In genomic region chr17:81019563-81020442, GRCh38 we compare ENCODE assay signal across 15 cellular contexts. TPM values are rescaled to one million over a fixed set of nuclear protein-coding genes. Genes with fewer than 3 reads are reported as not detected.
DNase-seq lines count a peak whose midpoint lies in the region; ATAC-seq and TF ChIP-seq lines count a peak whose summit lies in the region.
"Had no signal": no experiment of that assay in that cellular context is flagged by ENCODE, and none has a peak within 500 bp of the region (broad histone marks: within the 10 kb centered on the region; RNA-seq: fewer than 3 reads in every experiment).

No MANE protein-coding gene starts in this region.

- H3K27me3 ChIP-seq in upper lobe of right lung: no peaks in the 10 kb centered on the region

- DNase-seq in activated naive CD8-positive, alpha-beta T cell treated with anti-CD3 and anti-CD28 coated beads, Interleukin-2, amount 10 ng/mL, durations not matched to agents 7 days and 5 days: no peak
- no peak for DNase-seq in activated naive CD8-positive, alpha-beta T cell treated with anti-CD3 and anti-CD28 coated beads for 36 hours
- no peak for DNase-seq in naive B cell
- peak; percentile 57 for DNase-seq in upper lobe of right lung
- no peak for DNase-seq in NCI-H1930 (lab: John Stamatoyannopoulos, UW)
- DNase-seq: anterior cingulate cortex; mesendoderm; NCI-H446; SIG-M5; stimulated activated naive CD4-positive, alpha-beta T cell treated with Interleukin-2 at 50 U/mL for 16 hours had no signal

- peaks cover 10% of the 10 kb centered on the region for H3K36me3 Mint-ChIP-seq in activated naive CD8-positive, alpha-beta T cell treated with anti-CD3 and anti-CD28 coated beads, Interleukin-2, amount 10 ng/mL, durations not matched to agents 7 days and 5 days
- H3K36me3 Mint-ChIP-seq in activated naive CD8-positive, alpha-beta T cell treated with anti-CD3 and anti-CD28 coated beads for 36 hours: peaks cover 8% of the 10 kb centered on the region
- H3K36me3 Mint-ChIP-seq in brain (peaks cover 18% of the 10 kb centered on the region), naive B cell (no peaks in the 10 kb centered on the region)

- peaks cover 54% of the 10 kb centered on the region for H3K4me1 ChIP-seq in upper lobe of right lung

- H3K9me3 Mint-ChIP-seq in activated naive CD8-positive, alpha-beta T cell treated with anti-CD3 and anti-CD28 coated beads, Interleukin-2, amount 10 ng/mL, durations not matched to agents 7 days and 5 days: peaks cover 9% of the 10 kb centered on the region
- peaks cover 4% of the 10 kb centered on the region for H3K9me3 Mint-ChIP-seq in activated naive CD8-positive, alpha-beta T cell treated with anti-CD3 and anti-CD28 coated beads for 36 hours
- H3K9me3 Mint-ChIP-seq in brain (peaks cover 10 to 16% (median 13%) of the 10 kb centered on the region in 5 experiments), naive B cell (peaks cover 0 to 8% (median 0%) of the 10 kb centered on the region in 7 donors)
- H3K9me3 Mint-ChIP-seq: activated T-helper 17 cell treated with anti-CD3 and anti-CD28 coated beads, Interleukin-2, amount 50 U/mL, for 72 hours had no signal

- POLR2A ChIA-PET in activated naive CD8-positive, alpha-beta T cell treated with anti-CD3 and anti-CD28 coated beads, Interleukin-2, amount 10 ng/mL, durations not matched to agents 7 days and 5 days (lab: Charles Lee): interaction anchor here (1.3 to 3.4 kb wide), 4 partner anchors 15 to 565 kb away, joined by 4 to 12 read pairs (median 4); no protein-coding TSS in a partner anchor

- H3K27ac Mint-ChIP-seq in activated naive CD8-positive, alpha-beta T cell treated with anti-CD3 and anti-CD28 coated beads, Interleukin-2, amount 10 ng/mL, durations not matched to agents 7 days and 5 days: peak overlapping the region; percentile 76
- H3K27ac Mint-ChIP-seq in activated naive CD8-positive, alpha-beta T cell treated with anti-CD3 and anti-CD28 coated beads for 36 hours: no peak overlapping the region
- peak overlapping the region; percentile 33 to 97 (median 55) for H3K27ac Mint-ChIP-seq in brain
- peak overlapping the region in 3 of 6 donors; percentile 26 to 37 (median 30) for H3K27ac Mint-ChIP-seq in naive B cell

- no peak overlapping the region for H3K4me3 ChIP-seq in upper lobe of right lung
- H3K4me3 ChIP-seq: skin epidermis had no signal

- peaks cover 29% of the 10 kb centered on the region for H3K4me1 Mint-ChIP-seq in activated naive CD8-positive, alpha-beta T cell treated with anti-CD3 and anti-CD28 coated beads, Interleukin-2, amount 10 ng/mL, durations not matched to agents 7 days and 5 days
- peaks cover 19% of the 10 kb centered on the region for H3K4me1 Mint-ChIP-seq in activated naive CD8-positive, alpha-beta T cell treated with anti-CD3 and anti-CD28 coated beads for 36 hours
- peaks cover 61% of the 10 kb centered on the region for H3K4me1 Mint-ChIP-seq in brain
- peaks cover 16 to 40% (median 32%) of the 10 kb centered on the region in 3 donors for H3K4me1 Mint-ChIP-seq in naive B cell

- no peak overlapping the region for H3K27ac ChIP-seq in upper lobe of right lung

- H3K27me3 Mint-ChIP-seq in activated naive CD8-positive, alpha-beta T cell treated with anti-CD3 and anti-CD28 coated beads, Interleukin-2, amount 10 ng/mL, durations not matched to agents 7 days and 5 days: peaks cover 4% of the 10 kb centered on the region
- no peaks in the 10 kb centered on the region for H3K27me3 Mint-ChIP-seq in activated naive CD8-positive, alpha-beta T cell treated with anti-CD3 and anti-CD28 coated beads for 36 hours
- H3K27me3 Mint-ChIP-seq in brain: no peaks in the 10 kb centered on the region
- H3K27me3 Mint-ChIP-seq in naive B cell: peaks cover 0 to 8% (median 6%) of the 10 kb centered on the region in 3 donors
- H3K27me3 Mint-ChIP-seq: activated T-helper 17 cell treated with anti-CD3 and anti-CD28 coated beads, Interleukin-2, amount 50 U/mL, for 72 hours had no signal

- TF ChIP-seq CTCF in brain (conservative IDR thresholded peaks at IDR 0.05): no peak
- TF ChIP-seq CTCF in upper lobe of right lung (IDR thresholded peaks at IDR 0.05): no peak

- no peaks in the 10 kb centered on the region for H3K36me3 ChIP-seq in upper lobe of right lung

- no peaks in the 10 kb centered on the region for H3K9me3 ChIP-seq in upper lobe of right lung

- intact Hi-C loops in upper lobe of right lung (cut with DNase I): no loop called here

- peak overlapping the region; percentile 85 for H3K4me3 Mint-ChIP-seq in activated naive CD8-positive, alpha-beta T cell treated with anti-CD3 and anti-CD28 coated beads, Interleukin-2, amount 10 ng/mL, durations not matched to agents 7 days and 5 days
- no peak overlapping the region for H3K4me3 Mint-ChIP-seq in activated naive CD8-positive, alpha-beta T cell treated with anti-CD3 and anti-CD28 coated beads for 36 hours
- H3K4me3 Mint-ChIP-seq in brain (no peak overlapping the region), naive B cell (peak overlapping the region in 7 of 8 donors; percentile 26 to 85 (median 82))

- ATAC-seq in activated naive CD8-positive, alpha-beta T cell treated with anti-CD3 and anti-CD28 coated beads, Interleukin-2, amount 10 ng/mL, durations not matched to agents 7 days and 5 days (ENCODE audit: low read depth): no peak
- ATAC-seq in naive B cell (ENCODE audit: low read depth in 2 of 2) (no peak), upper lobe of right lung (no peak), GM19455 (IDR thresholded peaks at IDR 0.05; ENCODE audit: unreplicated experiment) (no peak), GM19467 (IDR thresholded peaks at IDR 0.05; ENCODE audit: unreplicated experiment) (no peak)
- ATAC-seq: activated T-helper 17 cell treated with anti-CD3 and anti-CD28 coated beads, Interleukin-2, amount 50 U/mL, for 72 hours had no signal

RNA-seq across cellular contexts. Expression of gene BAIAP2, which starts 15.1 kb away (rescaled TPM):
- 1 to 10 TPM; 7.4 to 7.5 TPM for total RNA-seq in activated naive CD8-positive, alpha-beta T cell treated with anti-CD3 and anti-CD28 coated beads, Interleukin-2, amount 10 ng/mL, durations not matched to agents 7 days and 5 days
- 10 to 100 TPM in 1 of 2 experiments, 1 to 10 TPM in 1; 7.7 to 10.0 TPM for total RNA-seq in activated naive CD8-positive, alpha-beta T cell treated with anti-CD3 and anti-CD28 coated beads for 36 hours
- polyA plus RNA-seq in brain (ENCODE audit: insufficient read depth, low read depth, low replicate concordance): 87.8 TPM
- 1 to 10 TPM in 3 of 6 donors, under 1 TPM in 3; 0.19 to 6.1 (median 0.79) TPM for polyA plus RNA-seq in naive B cell (ENCODE audit: low read depth in 6 of 6)
- total RNA-seq in upper lobe of right lung: 139 TPM

RNA-seq across cellular contexts. Expression of gene CHMP6, which starts 28.2 kb away (rescaled TPM):
- 10 to 100 TPM; 32.5 to 33.0 TPM for total RNA-seq in activated naive CD8-positive, alpha-beta T cell treated with anti-CD3 and anti-CD28 coated beads, Interleukin-2, amount 10 ng/mL, durations not matched to agents 7 days and 5 days
- 10 to 100 TPM; 21.6 to 23.8 TPM for total RNA-seq in activated naive CD8-positive, alpha-beta T cell treated with anti-CD3 and anti-CD28 coated beads for 36 hours
- polyA plus RNA-seq in brain (ENCODE audit: insufficient read depth, low read depth, low replicate concordance) (35.2 TPM), naive B cell (ENCODE audit: low read depth in 6 of 6) (10 to 100 TPM; 38.8 to 51.8 (median 43.5) TPM)
- total RNA-seq in upper lobe of right lung: 29.9 TPM

Comparison
In these comparisons a context has a peak if more than half of its experiments do, and no peak if none do; other contexts are left out.
1. H3K4me3 Mint-ChIP-seq: peak in activated naive CD8-positive, alpha-beta T cell treated with anti-CD3 and anti-CD28 coated beads, Interleukin-2, amount 10 ng/mL, durations not matched to agents 7 days and 5 days (single experiment) and naive B cell (7 of 8); none in activated naive CD8-positive, alpha-beta T cell treated with anti-CD3 and anti-CD28 coated beads for 36 hours (single experiment) and brain (0 of 5).
2. RNA of gene BAIAP2, which starts 15.1 kb away (total RNA-seq): 139 TPM in upper lobe of right lung (single experiment); 7.7 to 10.0 TPM in activated naive CD8-positive, alpha-beta T cell treated with anti-CD3 and anti-CD28 coated beads for 36 hours and 7.4 to 7.5 TPM in activated naive CD8-positive, alpha-beta T cell treated with anti-CD3 and anti-CD28 coated beads, Interleukin-2, amount 10 ng/mL, durations not matched to agents 7 days and 5 days; every median in the first group is over 10 times any median in the second.